Comparison of ENCODE assay signal across 17 cellular contexts in genomic region chr11:40986320-40986719, GRCh38.
DNase-seq lines count a peak whose midpoint lies in the region; TF ChIP-seq lines count a peak whose summit lies in the region.
"Had no signal": no experiment of that assay in that cellular context is flagged by ENCODE, and none has a peak within 500 bp of the region (broad histone marks: within the 10 kb centered on the region; RNA-seq: fewer than 3 reads in every experiment).

No MANE protein-coding gene starts in this region.

- intact Hi-C loops in dorsolateral prefrontal cortex (cut with DNase I) = no loop called here

- no peaks in the 10 kb centered on the region for H3K27me3 ChIP-seq in H7 (ENCODE audit: control insufficient read depth, insufficient read depth, low read length)
- peaks cover 0 to 3% (median 0%) of the 10 kb centered on the region in 45 donors for H3K27me3 ChIP-seq in dorsolateral prefrontal cortex
- H3K27me3 ChIP-seq in Peyer's patch = no peaks in the 10 kb centered on the region
- H3K27me3 ChIP-seq: BE2C had no signal

- H3K27ac ChIP-seq in dorsolateral prefrontal cortex = no peak overlapping the region
- no peak overlapping the region for H3K27ac ChIP-seq in Peyer's patch
- H3K27ac ChIP-seq: A549, C4-2B, HL-60 had no signal

- DNase-seq in ELR (ENCODE audit: low read depth) = peak; percentile 23
- peak; percentile 41 for DNase-seq in HT1080 (ENCODE audit: low read depth)
- peak; percentile 79 for DNase-seq in epithelial cell of esophagus (ENCODE audit: low read depth)
- no peak for DNase-seq in H7
- DNase-seq in dorsolateral prefrontal cortex = no peak
- no peak for DNase-seq in Peyer's patch
- DNase-seq: BE2C; CD8-positive, alpha-beta T cell; COR-L47; DMS153; HCEC 1CT had no signal

- H3K36me3 ChIP-seq in H7 (replicated peaks; ENCODE audit: control insufficient read depth, insufficient read depth, low read length) (no peaks in the 10 kb centered on the region), Peyer's patch (no peaks in the 10 kb centered on the region)
- H3K36me3 ChIP-seq: BE2C had no signal

- no peaks in the 10 kb centered on the region for H3K9me3 ChIP-seq in Peyer's patch
- H3K9me3 ChIP-seq: A549, BE2C had no signal

- TF ChIP-seq POLR2A in Peyer's patch (IDR thresholded peaks at IDR 0.05) = no peak

- TF ChIP-seq CTCF in epithelial cell of esophagus (IDR thresholded peaks at IDR 0.05; ENCODE audit: insufficient read depth, low read depth, low read length, missing control alignments) = no peak
- no peak for TF ChIP-seq CTCF in dorsolateral prefrontal cortex (IDR thresholded peaks at IDR 0.05 in 54 of 56, conservative IDR thresholded peaks at IDR 0.05 in 2 of 56; ENCODE audit: low read depth in 1 of 56, partially characterized antibody in 56 of 56)
- TF ChIP-seq CTCF in Peyer's patch (IDR thresholded peaks at IDR 0.05) = no peak

- no peaks in the 10 kb centered on the region for H3K4me1 ChIP-seq in Peyer's patch
- H3K4me1 ChIP-seq: A549, BE2C had no signal

- H3K4me3 ChIP-seq in epithelial cell of esophagus (ENCODE audit: low read length) (no peak overlapping the region), H7 (ENCODE audit: insufficient read depth, low read depth, low read length) (no peak overlapping the region), dorsolateral prefrontal cortex (no peak overlapping the region), Peyer's patch (no peak overlapping the region)
- H3K4me3 ChIP-seq: A549, GM12878, GM23338, K562 had no signal

Comparison
In these comparisons a context has a peak if more than half of its experiments do, and no peak if none do; other contexts are left out.
1. DNase-seq: peak in ELR (single experiment), HT1080 (single experiment) and epithelial cell of esophagus (single experiment); none in H7 (single experiment), dorsolateral prefrontal cortex (0 of 10) and Peyer's patch (0 of 3).